In genomic region chr16:30052671-30053372, GRCh38 we compare ENCODE assay signal across 8 cellular contexts. TPM values are rescaled to one million over a fixed set of nuclear protein-coding genes. Genes with fewer than 3 reads are reported as not detected.
A peak's percentile ranks its signal among the peaks of the same experiment; 100 is the strongest.
DNase-seq lines count a peak whose midpoint lies in the region; ATAC-seq and TF ChIP-seq lines count a peak whose summit lies in the region.

No MANE protein-coding gene starts in this region.

- peak overlapping the region; percentile 95 for H2AFZ ChIP-seq in OCI-LY3 (ENCODE audit: low read depth, low read length)

- H3K4me3 ChIP-seq in BE2C (ENCODE audit: low read depth, low read length): peak overlapping the region; percentile 75
- peak overlapping the region; percentile 82 for H3K4me3 ChIP-seq in OCI-LY3 (ENCODE audit: low read length)
- H3K4me3 ChIP-seq in mucosa of rectum (ENCODE audit: low read length in 2 of 2): peak overlapping the region; percentile 74 to 79

- H3K4me1 ChIP-seq in BE2C: peaks cover 7% of the 10 kb centered on the region
- peaks cover 5% of the 10 kb centered on the region for H3K4me1 ChIP-seq in OCI-LY3 (ENCODE audit: low read length)
- peaks cover 7 to 10% of the 10 kb centered on the region in 2 donors for H3K4me1 ChIP-seq in mucosa of rectum (ENCODE audit: control insufficient read depth in 2 of 2, insufficient read depth in 2 of 2, low read length in 2 of 2)

- H3K27me3 ChIP-seq in BE2C (no peaks in the 10 kb centered on the region), OCI-LY3 (ENCODE audit: low read depth, low read length) (no peaks in the 10 kb centered on the region), mucosa of rectum (ENCODE audit: control insufficient read depth in 2 of 2, insufficient read depth in 2 of 2, low read length in 2 of 2) (no peaks in the 10 kb centered on the region)

- H4K20me1 ChIP-seq in OCI-LY3 (ENCODE audit: insufficient read depth, low read length): no peaks in the 10 kb centered on the region

- H3K27ac ChIP-seq in OCI-LY3 (ENCODE audit: low read length) (peak overlapping the region; percentile 23; the same call in 1 of the 2 replicates), mucosa of rectum (ENCODE audit: low read depth in 2 of 2, low read length in 2 of 2) (no peak overlapping the region)

- H3K9me3 ChIP-seq in BE2C: no peaks in the 10 kb centered on the region
- no peaks in the 10 kb centered on the region for H3K9me3 ChIP-seq in OCI-LY3 (ENCODE audit: insufficient read depth, low read length)
- no peaks in the 10 kb centered on the region for H3K9me3 ChIP-seq in mucosa of rectum (ENCODE audit: control insufficient read depth in 2 of 2, low read length in 2 of 2)

- no peak for TF ChIP-seq RAD21 in Ishikawa (IDR thresholded peaks at IDR 0.05; ENCODE audit: low read depth)

- peak; percentile 63 for ATAC-seq in GM19438 (IDR thresholded peaks at IDR 0.05; ENCODE audit: low read depth, unreplicated experiment)

- DNase-seq in BE2C: peak; percentile 93
- peak; percentile 87 for DNase-seq in activated T-cell treated with anti-CD3 and anti-CD28 coated beads for 4 hours
- peak; percentile 95 to 96 for DNase-seq in erythroblast (lab: John Stamatoyannopoulos, UW)
- peak; percentile 81 to 86 for DNase-seq in stimulated activated CD8-positive, alpha-beta memory T cell treated with anti-CD3 and anti-CD28 coated beads, Interleukin-4, amount 100 ng/mL, for 1 hour (ENCODE audit: low read depth in 2 of 2, low spot score in 1 of 2)

- H3K36me3 ChIP-seq in BE2C (no peaks in the 10 kb centered on the region), OCI-LY3 (replicated peaks; ENCODE audit: low read depth, low read length) (no peaks in the 10 kb centered on the region), mucosa of rectum (ENCODE audit: control insufficient read depth in 2 of 2, insufficient read depth in 2 of 2, low read length in 2 of 2) (no peaks in the 10 kb centered on the region)

- TF ChIP-seq EP300 in Ishikawa (IDR thresholded peaks at IDR 0.05; ENCODE audit: borderline replicate concordance): peak; percentile 59; the same call in 1 of the 2 replicates

- H3K9ac ChIP-seq in OCI-LY3 (ENCODE audit: low read length): peak overlapping the region; percentile 79
- peak overlapping the region; percentile 26 to 62 for H3K9ac ChIP-seq in mucosa of rectum (ENCODE audit: low read depth in 1 of 2, low read length in 2 of 2)

- TF ChIP-seq CTCF in BE2C (IDR thresholded peaks at IDR 0.05; ENCODE audit: low read depth, low read length) (no peak), OCI-LY3 (IDR thresholded peaks at IDR 0.05; ENCODE audit: low read depth, low read length) (no peak)

- peak overlapping the region; percentile 99 for H3K4me2 ChIP-seq in OCI-LY3 (ENCODE audit: low read length)

- TF ChIP-seq POLR2A in erythroblast (IDR thresholded peaks at IDR 0.05; ENCODE audit: low read length): peak; percentile 63

- no peaks in the 10 kb centered on the region for H3K79me2 ChIP-seq in OCI-LY3 (ENCODE audit: low read length)

TF ChIP-seq in Ishikawa, 13 proteins besides CTCF, POLR2A, EP300 and RAD21:
- TF ChIP-seq FOXM1 (IDR thresholded peaks at IDR 0.05; ENCODE audit: borderline replicate concordance, low read depth): peak; percentile 55; the same call in 1 of the 2 replicates
- peak; percentile 100 for TF ChIP-seq MAX (IDR thresholded peaks at IDR 0.05)
- no peak for TF ChIP-seq REST (IDR thresholded peaks at IDR 0.05; ENCODE audit: low read depth)
- peak; percentile 47; the same call in 1 of the 2 replicates for TF ChIP-seq TAF1 (IDR thresholded peaks at IDR 0.05; ENCODE audit: low read depth)
- peak; percentile 40 for TF ChIP-seq TEAD4 (IDR thresholded peaks at IDR 0.05)
- no peak for TF ChIP-seq YY1 (IDR thresholded peaks at IDR 0.05; ENCODE audit: low read depth)
- no peak for TF ChIP-seq ZBTB7A (IDR thresholded peaks at IDR 0.05; ENCODE audit: low read depth)
TF ChIP-seq in Ishikawa: peak in this region for 4.

RNA-seq across cellular contexts. Expression of gene ALDOA, which starts 12.7 kb away (rescaled TPM):
- polyA plus RNA-seq in BE2C (2012; ENCODE audit: insufficient read depth, insufficient read length, low read depth): 2,114 TPM

RNA-seq across cellular contexts. Expression of gene TLCD3B, which starts 21.8 kb away (rescaled TPM):
- 196 TPM for polyA plus RNA-seq in BE2C (2012; ENCODE audit: insufficient read depth, insufficient read length, low read depth)

RNA-seq across cellular contexts. Expression of gene PPP4C, which starts 23.0 kb away (rescaled TPM):
- polyA plus RNA-seq in BE2C (2012; ENCODE audit: insufficient read depth, insufficient read length, low read depth): 317 TPM

RNA-seq across cellular contexts. Expression of gene C16orf92, which starts 29.8 kb away (rescaled TPM):
- 4.3 TPM for polyA plus RNA-seq in BE2C (2012; ENCODE audit: insufficient read depth, insufficient read length, low read depth)

RNA-seq across cellular contexts. Expression of gene TBX6, which starts 38.9 kb away (rescaled TPM):
- 2.1 TPM for polyA plus RNA-seq in BE2C (2012; ENCODE audit: insufficient read depth, insufficient read length, low read depth)
